ENCODE assay signal across 19 cellular contexts in the genomic region with DNA sequence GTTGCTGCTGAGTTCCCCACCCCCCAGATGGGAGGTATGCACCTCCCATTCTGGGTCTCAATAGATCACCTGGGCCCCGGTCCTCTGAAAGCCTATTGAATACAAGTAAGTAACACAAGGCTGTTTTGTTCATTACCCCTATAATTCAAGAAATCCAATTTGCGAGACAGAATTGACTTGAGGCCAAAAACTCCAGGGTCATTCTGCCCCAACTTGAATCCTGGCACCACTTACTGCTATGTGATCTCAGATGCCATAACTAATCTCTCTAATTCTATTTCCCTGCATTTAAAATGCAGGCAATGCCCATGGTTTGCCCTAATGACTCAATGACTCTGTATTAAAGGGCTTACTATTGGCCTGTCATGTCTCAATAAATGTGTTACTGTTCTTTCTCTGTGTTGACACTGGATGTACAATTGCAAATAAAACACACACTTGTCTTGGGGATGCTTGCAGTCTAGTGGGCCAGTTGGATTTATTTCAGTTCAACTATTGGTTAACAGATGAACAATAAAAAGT. TPM values are rescaled to one million over a fixed set of nuclear protein-coding genes. Genes with fewer than 3 reads are reported as not detected.
"Had no signal": no experiment of that assay in that cellular context is flagged by ENCODE, and none has a peak within 500 bp of the region (broad histone marks: within the 10 kb centered on the region; RNA-seq: fewer than 3 reads in every experiment).

No MANE protein-coding gene starts in this region.

RNA-seq across cellular contexts. Expression of a gene that starts 35.7 kb away (rescaled TPM):
- total RNA-seq: activated naive CD4-positive, alpha-beta T cell treated with anti-CD3 and anti-CD28 coated beads for 36 hours; activated naive CD4-positive, alpha-beta T cell treated with anti-CD3 and anti-CD28 coated beads, Interleukin-2, amount 50 U/mL, for 72 hours; activated naive CD8-positive, alpha-beta T cell treated with anti-CD3 and anti-CD28 coated beads for 36 hours; activated naive CD8-positive, alpha-beta T cell treated with anti-CD3 and anti-CD28 coated beads, Interleukin-2, amount 10 ng/mL, durations not matched to agents 7 days and 5 days; activated T-cell treated with anti-CD3 and anti-CD28 coated beads, Interleukin-2, amount 50 U/mL, for 4 hours; activated T-cell treated with anti-CD3 and anti-CD28 coated beads, Interleukin-2, amount 50 U/mL, for 72 hours; activated T-helper 1 cell treated with anti-CD3 and anti-CD28 coated beads, Interleukin-12 subunit alpha, Interleukin-12 subunit beta, Interleukin-2, Interleukin-4 antibody, amounts not matched to agents 30 ng/mL and 10 ng/mL and 1 ng/mL, durations not matched to agents 14 hours and 24 hours and 36 hours; activated T-helper 17 cell treated with anti-CD3 and anti-CD28 coated beads, Interleukin-2, amount 50 U/mL, for 72 hours; activated T-helper 2 cell treated with anti-CD3 and anti-CD28 coated beads, Interferon-gamma antibody, Interleukin-2, Interleukin-4, amounts not matched to agents 10 μg/mL and 5 μg/mL and 100 μg/mL, durations not matched to agents 14 hours and 24 hours and 36 hours; aorta; ascending aorta; astrocyte; body of pancreas; breast epithelium; bronchial epithelial cell; cardiac septum; cerebellum had no signal
- polyA plus RNA-seq: adipose tissue, aorta, cardiac muscle cell had no signal
